9 cellular contexts compared by ENCODE assay signal in genomic region chr7:45203947-45204445, GRCh38. TPM values are rescaled to one million over a fixed set of nuclear protein-coding genes. Genes with fewer than 3 reads are reported as not detected.
DNase-seq lines count a peak whose midpoint lies in the region; ATAC-seq and TF ChIP-seq lines count a peak whose summit lies in the region.
"Had no signal": no experiment of that assay in that cellular context is flagged by ENCODE, and none has a peak within 500 bp of the region (broad histone marks: within the 10 kb centered on the region; RNA-seq: fewer than 3 reads in every experiment).

No MANE protein-coding gene starts in this region.

- intact Hi-C loops in Caco-2 (cut with micrococcal nuclease; ENCODE audit: unreplicated experiment): no loop called here

- ATAC-seq in GM18909 (IDR thresholded peaks at IDR 0.05; ENCODE audit: poor library complexity, unreplicated experiment) (peak; percentile 81), HG02943 (IDR thresholded peaks at IDR 0.05; ENCODE audit: low read depth, unreplicated experiment) (peak; percentile 85)
- ATAC-seq in natural killer cell treated with Interleukin-12 subunit alpha and Interleukin-12 subunit beta and Interleukin-15 and Interleukin-18, amount 100 ng/mL, for 72 hours: peak; percentile 85 to 86

- no peaks in the 10 kb centered on the region for H3K27me3 ChIP-seq in Caco-2 (replicated peaks; ENCODE audit: control insufficient read depth, insufficient read depth, low read length)

- peaks cover 20% of the 10 kb centered on the region for H3K27me3 Mint-ChIP-seq in activated naive CD4-positive, alpha-beta T cell treated with anti-CD3 and anti-CD28 coated beads, Interleukin-2, amount 10 ng/mL, durations not matched to agents 7 days and 5 days
- peaks cover 19 to 28% of the 10 kb centered on the region in 2 donors for H3K27me3 Mint-ChIP-seq in natural killer cell treated with Interleukin-12 subunit alpha and Interleukin-12 subunit beta and Interleukin-15 and Interleukin-18, amount 100 ng/mL, for 72 hours
- H3K27me3 Mint-ChIP-seq in nephron progenitor cell (ENCODE audit: low read depth, poor library complexity) (peaks cover 5% of the 10 kb centered on the region), Caco-2 (ENCODE audit: insufficient read depth, unreplicated experiment) (peaks cover 45% of the 10 kb centered on the region)

- BruUV-seq in Caco-2 (replicated peaks; lab: Mats Ljungman, UMichigan): no TSS peak

- H3K4me3 Mint-ChIP-seq in activated naive CD4-positive, alpha-beta T cell treated with anti-CD3 and anti-CD28 coated beads, Interleukin-2, amount 10 ng/mL, durations not matched to agents 7 days and 5 days: no peak overlapping the region
- peak overlapping the region; percentile 54 for H3K4me3 Mint-ChIP-seq in natural killer cell treated with Interleukin-12 subunit alpha and Interleukin-12 subunit beta and Interleukin-15 and Interleukin-18, amount 100 ng/mL, for 72 hours
- H3K4me3 Mint-ChIP-seq in nephron progenitor cell: no peak overlapping the region
- no peak overlapping the region for H3K4me3 Mint-ChIP-seq in Caco-2 (ENCODE audit: unreplicated experiment)

- H3K36me3 Mint-ChIP-seq in activated naive CD4-positive, alpha-beta T cell treated with anti-CD3 and anti-CD28 coated beads, Interleukin-2, amount 10 ng/mL, durations not matched to agents 7 days and 5 days: peaks cover 9% of the 10 kb centered on the region
- H3K36me3 Mint-ChIP-seq in natural killer cell treated with Interleukin-12 subunit alpha and Interleukin-12 subunit beta and Interleukin-15 and Interleukin-18, amount 100 ng/mL, for 72 hours: no peaks in the 10 kb centered on the region
- H3K36me3 Mint-ChIP-seq in nephron progenitor cell (ENCODE audit: low read depth): no peaks in the 10 kb centered on the region
- no peaks in the 10 kb centered on the region for H3K36me3 Mint-ChIP-seq in Caco-2 (ENCODE audit: insufficient read depth, unreplicated experiment)

- no peaks in the 10 kb centered on the region for H3K36me3 ChIP-seq in Caco-2 (ENCODE audit: control insufficient read depth, insufficient read depth, low read length)
- H3K36me3 ChIP-seq: pancreas had no signal

- DNase-seq in activated naive CD4-positive, alpha-beta T cell treated with anti-CD3 and anti-CD28 coated beads, Interleukin-2, amount 10 ng/mL, durations not matched to agents 7 days and 5 days: peak; percentile 27
- DNase-seq in natural killer cell treated with Interleukin-12 subunit alpha and Interleukin-12 subunit beta and Interleukin-15 and Interleukin-18, amount 100 ng/mL, for 72 hours (ENCODE audit: low spot score): no peak
- DNase-seq in NCI-H2029 treated with DMSO at 0.1 percent for 48 hours (lab: John Stamatoyannopoulos, UW) (no peak), NCI-H345 (lab: John Stamatoyannopoulos, UW) (no peak), nephron progenitor cell (no peak), Caco-2 (no peak)
- DNase-seq: pancreas had no signal

- H3K4me1 ChIP-seq in Caco-2: no peaks in the 10 kb centered on the region
- H3K4me1 ChIP-seq: pancreas had no signal

- H3K4me1 Mint-ChIP-seq in activated naive CD4-positive, alpha-beta T cell treated with anti-CD3 and anti-CD28 coated beads, Interleukin-2, amount 10 ng/mL, durations not matched to agents 7 days and 5 days: peaks cover 45% of the 10 kb centered on the region
- H3K4me1 Mint-ChIP-seq in natural killer cell treated with Interleukin-12 subunit alpha and Interleukin-12 subunit beta and Interleukin-15 and Interleukin-18, amount 100 ng/mL, for 72 hours (ENCODE audit: low read depth in 2 of 2): peaks cover 14 to 20% of the 10 kb centered on the region in 2 donors
- H3K4me1 Mint-ChIP-seq in nephron progenitor cell: no peaks in the 10 kb centered on the region
- no peaks in the 10 kb centered on the region for H3K4me1 Mint-ChIP-seq in Caco-2 (ENCODE audit: low read depth, unreplicated experiment)

- H3K4me3 ChIP-seq in Caco-2 (ENCODE audit: low read depth, low read length): no peak overlapping the region
- H3K4me3 ChIP-seq: pancreas had no signal

- H3K9me3 ChIP-seq in Caco-2: no peaks in the 10 kb centered on the region
- H3K9me3 ChIP-seq: pancreas had no signal

- POLR2A ChIA-PET in Caco-2 (lab: Charles Lee): no interaction called here

- TF ChIP-seq CTCF in nephron progenitor cell (IDR thresholded peaks at IDR 0.05): no peak
- TF ChIP-seq CTCF in Caco-2 (IDR thresholded peaks at IDR 0.05; ENCODE audit: insufficient read depth in 1 of 2, low read depth in 1 of 2, low read length in 1 of 2, severe bottlenecking in 1 of 2, unreplicated experiment in 1 of 2): no peak

- peak overlapping the region; percentile 91 for H3K27ac Mint-ChIP-seq in activated naive CD4-positive, alpha-beta T cell treated with anti-CD3 and anti-CD28 coated beads, Interleukin-2, amount 10 ng/mL, durations not matched to agents 7 days and 5 days
- H3K27ac Mint-ChIP-seq in natural killer cell treated with Interleukin-12 subunit alpha and Interleukin-12 subunit beta and Interleukin-15 and Interleukin-18, amount 100 ng/mL, for 72 hours: peak overlapping the region; percentile 57 to 67
- H3K27ac Mint-ChIP-seq in nephron progenitor cell (no peak overlapping the region), Caco-2 (ENCODE audit: unreplicated experiment) (no peak overlapping the region)

- CTCF ChIA-PET in activated naive CD4-positive, alpha-beta T cell treated with anti-CD3 and anti-CD28 coated beads, Interleukin-2, amount 10 ng/mL, durations not matched to agents 7 days and 5 days (lab: Charles Lee): no interaction called here
- CTCF ChIA-PET in Caco-2 (lab: Charles Lee): no interaction called here

- no peaks in the 10 kb centered on the region for H3K9me3 Mint-ChIP-seq in activated naive CD4-positive, alpha-beta T cell treated with anti-CD3 and anti-CD28 coated beads, Interleukin-2, amount 10 ng/mL, durations not matched to agents 7 days and 5 days
- no peaks in the 10 kb centered on the region for H3K9me3 Mint-ChIP-seq in natural killer cell treated with Interleukin-12 subunit alpha and Interleukin-12 subunit beta and Interleukin-15 and Interleukin-18, amount 100 ng/mL, for 72 hours
- no peaks in the 10 kb centered on the region for H3K9me3 Mint-ChIP-seq in nephron progenitor cell
- H3K9me3 Mint-ChIP-seq in Caco-2 (ENCODE audit: unreplicated experiment): no peaks in the 10 kb centered on the region

RNA-seq across cellular contexts. Expression of gene RAMP3, which starts 46.4 kb away (rescaled TPM):
- not detected for total RNA-seq in natural killer cell treated with Interleukin-12 subunit alpha and Interleukin-12 subunit beta and Interleukin-15 and Interleukin-18, amount 100 ng/mL, for 72 hours
- total RNA-seq in Caco-2 (2022): not detected in 2 replicates

Comparison
In these comparisons a context has a peak if more than half of its experiments do, and no peak if none do; other contexts are left out.
1. H3K27ac Mint-ChIP-seq: peak in activated naive CD4-positive, alpha-beta T cell treated with anti-CD3 and anti-CD28 coated beads, Interleukin-2, amount 10 ng/mL, durations not matched to agents 7 days and 5 days (single experiment) and natural killer cell treated with Interleukin-12 subunit alpha and Interleukin-12 subunit beta and Interleukin-15 and Interleukin-18, amount 100 ng/mL, for 72 hours (2 of 2); none in nephron progenitor cell (single experiment) and Caco-2 (single experiment).
2. Peak in every context shown above with its lines, with median percentiles within 50 percentile points of each other: ATAC-seq.